ENCODE assay signal across 33 cellular contexts in genomic region chr22:17336061-17336460, GRCh38. TPM values are rescaled to one million over a fixed set of nuclear protein-coding genes. Genes with fewer than 3 reads are reported as not detected.
"Had no signal": no experiment of that assay in that cellular context is flagged by ENCODE, and none has a peak within 500 bp of the region (broad histone marks: within the 10 kb centered on the region; RNA-seq: fewer than 3 reads in every experiment).

No MANE protein-coding gene starts in this region.

- H3K36me3 Mint-ChIP-seq: activated naive CD4-positive, alpha-beta T cell treated with anti-CD3 and anti-CD28 coated beads, Interleukin-2, amount 10 ng/mL, durations not matched to agents 7 days and 5 days; activated naive CD8-positive, alpha-beta T cell treated with anti-CD3 and anti-CD28 coated beads, Interleukin-2, amount 10 ng/mL, durations not matched to agents 7 days and 5 days; brain; natural killer cell treated with Interleukin-12 subunit alpha and Interleukin-12 subunit beta and Interleukin-15 and Interleukin-18, amount 100 ng/mL, for 72 hours had no signal

- ATAC-seq: activated CD4-positive, CD25-positive, alpha-beta regulatory T cell treated with anti-CD3 and anti-CD28 coated beads, Interleukin-2, amount 50 U/mL, for 24 hours; heart right ventricle; left lung; lower lobe of right lung; natural killer cell treated with Interleukin-12 subunit alpha and Interleukin-12 subunit beta and Interleukin-15 and Interleukin-18, amount 100 ng/mL, for 72 hours; right lobe of liver had no signal

- H3K36me3 ChIP-seq: ascending aorta, cardiac muscle cell, colonic mucosa, esophagus squamous epithelium, heart right ventricle, left lung, lower lobe of right lung, right lobe of liver, transverse colon, uterus, WERI-Rb-1 had no signal

- H3K4me1 Mint-ChIP-seq: activated CD4-positive, alpha-beta memory T cell treated with anti-CD3 and anti-CD28 coated beads, Interleukin-2, amount 10 ng/mL, durations not matched to agents 7 days and 5 days; activated CD4-positive, alpha-beta T cell treated with anti-CD3 and anti-CD28 coated beads, Interleukin-2, amount 10 ng/mL, durations not matched to agents 24 days and 14 days; activated naive CD4-positive, alpha-beta T cell treated with anti-CD3 and anti-CD28 coated beads, Interleukin-2, amount 10 ng/mL, durations not matched to agents 7 days and 5 days; activated naive CD8-positive, alpha-beta T cell treated with anti-CD3 and anti-CD28 coated beads, Interleukin-2, amount 10 ng/mL, durations not matched to agents 7 days and 5 days; brain had no signal

- H3K27ac Mint-ChIP-seq: activated CD4-positive, alpha-beta memory T cell treated with anti-CD3 and anti-CD28 coated beads, Interleukin-2, amount 10 ng/mL, durations not matched to agents 7 days and 5 days; activated CD4-positive, alpha-beta T cell treated with anti-CD3 and anti-CD28 coated beads, Interleukin-2, amount 10 ng/mL, durations not matched to agents 24 days and 14 days; activated naive CD4-positive, alpha-beta T cell treated with anti-CD3 and anti-CD28 coated beads, Interleukin-2, amount 10 ng/mL, durations not matched to agents 7 days and 5 days; activated naive CD8-positive, alpha-beta T cell treated with anti-CD3 and anti-CD28 coated beads, Interleukin-2, amount 10 ng/mL, durations not matched to agents 7 days and 5 days; activated T-cell treated with anti-CD3 and anti-CD28 coated beads, Interleukin-2, amount 50 U/mL, for 24 hours; brain; natural killer cell treated with Interleukin-12 subunit alpha and Interleukin-12 subunit beta and Interleukin-15 and Interleukin-18, amount 100 ng/mL, for 72 hours; progenitor cell of endocrine pancreas had no signal

- H3K4me1 ChIP-seq: ascending aorta, colonic mucosa, left lung, lower lobe of right lung, testis, transverse colon, uterus had no signal

- H3K27me3 Mint-ChIP-seq: activated T-cell treated with anti-CD3 and anti-CD28 coated beads, Interleukin-2, amount 50 U/mL, for 24 hours had no signal

- DNase-seq: activated CD4-positive, alpha-beta memory T cell treated with anti-CD3 and anti-CD28 coated beads, Interleukin-2, amount 10 ng/mL, durations not matched to agents 7 days and 5 days; activated CD4-positive, alpha-beta T cell treated with anti-CD3 and anti-CD28 coated beads, Interleukin-2, amount 10 ng/mL, durations not matched to agents 24 days and 14 days; activated CD8-positive, alpha-beta memory T cell treated with anti-CD3 and anti-CD28 coated beads, Interleukin-2, amount 50 U/mL, for 48 hours; activated gamma-delta T cell; activated naive CD4-positive, alpha-beta T cell treated with anti-CD3 and anti-CD28 coated beads, Interleukin-2, amount 10 ng/mL, durations not matched to agents 7 days and 5 days; activated naive CD8-positive, alpha-beta T cell treated with anti-CD3 and anti-CD28 coated beads, Interleukin-2, amount 10 ng/mL, durations not matched to agents 7 days and 5 days; activated T-cell treated with anti-CD3 and anti-CD28 coated beads, Interleukin-2, amount 50 U/mL, for 24 hours; cerebellar nuclear complex; colonic mucosa; effector CD8-positive, alpha-beta T cell; esophagus squamous epithelium; foreskin melanocyte; heart right ventricle; kidney glomerular epithelial cell; left lung; lower lobe of right lung; mesendoderm; right lobe of liver; stimulated activated CD4-positive, alpha-beta T cell treated with anti-CD3 and anti-CD28 coated beads, Interleukin-2, amount 100 ng/mL, for 48 hours; stimulated activated naive CD4-positive, alpha-beta T cell treated with Interleukin-2 at 50 U/mL for 16 hours; T-helper 9 cell; testis; transverse colon; uterus had no signal

- H3K9me3 ChIP-seq: ascending aorta, colonic mucosa, esophagus squamous epithelium, heart right ventricle, left lung, lower lobe of right lung, right lobe of liver, testis, transverse colon, uterus had no signal

- H3K9me3 Mint-ChIP-seq: activated CD4-positive, alpha-beta memory T cell treated with anti-CD3 and anti-CD28 coated beads, Interleukin-2, amount 10 ng/mL, durations not matched to agents 7 days and 5 days; activated CD4-positive, alpha-beta T cell treated with anti-CD3 and anti-CD28 coated beads, Interleukin-2, amount 10 ng/mL, durations not matched to agents 24 days and 14 days; activated naive CD4-positive, alpha-beta T cell treated with anti-CD3 and anti-CD28 coated beads, Interleukin-2, amount 10 ng/mL, durations not matched to agents 7 days and 5 days; activated naive CD8-positive, alpha-beta T cell treated with anti-CD3 and anti-CD28 coated beads, Interleukin-2, amount 10 ng/mL, durations not matched to agents 7 days and 5 days; activated T-cell treated with anti-CD3 and anti-CD28 coated beads, Interleukin-2, amount 50 U/mL, for 24 hours; brain; natural killer cell treated with Interleukin-12 subunit alpha and Interleukin-12 subunit beta and Interleukin-15 and Interleukin-18, amount 100 ng/mL, for 72 hours had no signal

- H3K27me3 ChIP-seq: ascending aorta, cardiac muscle cell, colonic mucosa, heart right ventricle, left lung, right lobe of liver, testis, transverse colon, uterus had no signal

- H3K27ac ChIP-seq: ascending aorta, cardiac muscle cell, colonic mucosa, epithelial cell of prostate, esophagus squamous epithelium, heart right ventricle, left lung, lower lobe of right lung, testis, transverse colon, uterus, WERI-Rb-1 had no signal

- H3K4me3 Mint-ChIP-seq: activated CD4-positive, alpha-beta memory T cell treated with anti-CD3 and anti-CD28 coated beads, Interleukin-2, amount 10 ng/mL, durations not matched to agents 7 days and 5 days; activated CD4-positive, alpha-beta T cell treated with anti-CD3 and anti-CD28 coated beads, Interleukin-2, amount 10 ng/mL, durations not matched to agents 24 days and 14 days; activated naive CD4-positive, alpha-beta T cell treated with anti-CD3 and anti-CD28 coated beads, Interleukin-2, amount 10 ng/mL, durations not matched to agents 7 days and 5 days; activated naive CD8-positive, alpha-beta T cell treated with anti-CD3 and anti-CD28 coated beads, Interleukin-2, amount 10 ng/mL, durations not matched to agents 7 days and 5 days; activated T-cell treated with anti-CD3 and anti-CD28 coated beads, Interleukin-2, amount 50 U/mL, for 24 hours; brain; natural killer cell treated with Interleukin-12 subunit alpha and Interleukin-12 subunit beta and Interleukin-15 and Interleukin-18, amount 100 ng/mL, for 72 hours had no signal

- H3K4me3 ChIP-seq: ascending aorta, cardiac muscle cell, colonic mucosa, esophagus squamous epithelium, heart right ventricle, left lung, lower lobe of right lung, right lobe of liver, testis, transverse colon, uterus had no signal

RNA-seq across cellular contexts. Expression of gene CECR2, which starts 33.2 kb away (rescaled TPM):
- total RNA-seq: natural killer cell treated with Interleukin-12 subunit alpha and Interleukin-12 subunit beta and Interleukin-15 and Interleukin-18, amount 100 ng/mL, for 72 hours; osteoblast had no signal
